In the genomic region with DNA sequence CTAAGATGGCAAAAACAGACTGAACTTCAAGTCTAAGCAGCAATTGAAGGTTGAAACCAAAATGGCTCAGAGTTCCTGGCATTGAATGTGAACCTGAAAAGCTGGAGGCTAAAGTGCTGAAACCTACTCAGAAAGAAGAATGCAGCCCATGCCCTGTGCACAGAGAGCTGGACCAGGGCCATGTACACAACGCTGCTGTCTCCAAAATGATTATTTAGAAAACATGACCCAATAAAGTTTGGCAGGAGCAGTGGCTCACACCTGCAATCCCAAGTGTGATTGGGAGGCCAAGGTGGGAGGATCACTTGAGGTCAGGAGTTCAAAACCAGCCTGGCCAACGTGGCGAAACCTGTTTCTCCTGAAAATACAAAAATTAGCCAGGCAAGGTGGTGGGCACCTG, we compare ENCODE assay signal across 21 cellular contexts.
DNase-seq lines count a peak whose midpoint lies in the region; ATAC-seq, FAIRE-seq and TF ChIP-seq lines count a peak whose summit lies in the region.
"Had no signal": no experiment of that assay in that cellular context is flagged by ENCODE, and none has a peak within 500 bp of the region (broad histone marks: within the 10 kb centered on the region; RNA-seq: fewer than 3 reads in every experiment).

No MANE protein-coding gene starts in this region.

- H3K4me1 ChIP-seq in mammary epithelial cell (ENCODE audit: insufficient read depth, low read length) (no peaks in the 10 kb centered on the region), neuronal stem cell (ENCODE audit: control insufficient read depth in 2 of 2, insufficient read depth in 1 of 2, low read depth in 1 of 2, low read length in 2 of 2) (no peaks in the 10 kb centered on the region), spleen (no peaks in the 10 kb centered on the region)

- no peak overlapping the region for H3K14ac ChIP-seq in neuronal stem cell (ENCODE audit: low read length)

- H3K27ac ChIP-seq in mammary epithelial cell (ENCODE audit: insufficient read depth, low read depth, low read length) (no peak overlapping the region), neuronal stem cell (replicated peaks; ENCODE audit: low read length) (no peak overlapping the region), spleen (no peak overlapping the region)
- H3K27ac ChIP-seq: 22Rv1, HL-60 had no signal

- TF ChIP-seq CTCF in MCF 10A (IDR thresholded peaks at IDR 0.05; ENCODE audit: unreplicated experiment) (no peak), mammary epithelial cell (conservative IDR thresholded peaks at IDR 0.05 in 1 of 2, IDR thresholded peaks at IDR 0.05 in 1 of 2; ENCODE audit: extremely low read depth in 1 of 2, insufficient read depth in 1 of 2, low read depth in 1 of 2, low read length in 2 of 2) (no peak), spleen (IDR thresholded peaks at IDR 0.05 in 8 of 11, conservative IDR thresholded peaks at IDR 0.05 in 3 of 11) (no peak), WTC11 (IDR thresholded peaks at IDR 0.05) (no peak)

- no peak overlapping the region for H2BK12ac ChIP-seq in neuronal stem cell (ENCODE audit: low read length)

- FAIRE-seq in GM12891 (lab: Jason Lieb, UNC), result no peak
- no peak for FAIRE-seq in frontal cortex (lab: Jason Lieb, UNC)
- FAIRE-seq: D721Med, G401.6, GM12892, GM19239 had no signal

- no peak overlapping the region for H2BK15ac ChIP-seq in neuronal stem cell (ENCODE audit: low read length)

- peaks cover 6% of the 10 kb centered on the region for H3K4me1 Mint-ChIP-seq in MCF 10A (ENCODE audit: insufficient read depth, unreplicated experiment)
- H3K4me1 Mint-ChIP-seq in WTC11, result no peaks in the 10 kb centered on the region

- H2BK120ac ChIP-seq in neuronal stem cell (ENCODE audit: low read depth, low read length), result peak overlapping the region; percentile 47

- no peak for TF ChIP-seq POLR2A in spleen (IDR thresholded peaks at IDR 0.05)
- no peak for TF ChIP-seq POLR2A in GM12891 (IDR thresholded peaks at IDR 0.05; ENCODE audit: low read depth, low read length)

- no peak overlapping the region for H3K4ac ChIP-seq in neuronal stem cell (ENCODE audit: low read length)

- no peak overlapping the region for H4K91ac ChIP-seq in neuronal stem cell (ENCODE audit: low read depth, low read length, poor library complexity)

- dilution Hi-C loops in mammary epithelial cell (cut with HindIII; ENCODE audit: low sequenced_read_pairs), result no loop called here

- H3K9me3 ChIP-seq in mammary epithelial cell (replicated peaks; ENCODE audit: insufficient read depth, low read length) (no peaks in the 10 kb centered on the region), neuronal stem cell (replicated peaks in 1 of 2; ENCODE audit: control insufficient read depth in 2 of 2, insufficient read depth in 1 of 2, low read depth in 1 of 2, low read length in 2 of 2) (peaks cover 2 to 34% of the 10 kb centered on the region in 2 donors), spleen (peaks cover 0 to 13% (median 9%) of the 10 kb centered on the region in 8 donors)

- ATAC-seq in left lobe of liver, result peak; percentile 81
- no peak for ATAC-seq in WTC11
- ATAC-seq: CD8-positive, alpha-beta T cell had no signal

- no peak overlapping the region for H3K4me3 ChIP-seq in mammary epithelial cell (replicated peaks in 1 of 3; ENCODE audit: insufficient read depth in 1 of 3, low read depth in 2 of 3, low read length in 3 of 3)
- H3K4me3 ChIP-seq in neuronal stem cell (ENCODE audit: low read length in 2 of 2), result no peak overlapping the region
- H3K4me3 ChIP-seq in spleen, result no peak overlapping the region

- H3K4me3 Mint-ChIP-seq in MCF 10A (ENCODE audit: unreplicated experiment), result no peak overlapping the region
- no peak overlapping the region for H3K4me3 Mint-ChIP-seq in WTC11
- H3K4me3 Mint-ChIP-seq: CD14-positive monocyte; CD8-positive, alpha-beta T cell; HFFc6 had no signal

- H3K27me3 Mint-ChIP-seq in MCF 10A (ENCODE audit: insufficient read depth, unreplicated experiment), result no peaks in the 10 kb centered on the region
- peaks cover 4% of the 10 kb centered on the region for H3K27me3 Mint-ChIP-seq in WTC11 (ENCODE audit: low read depth)

- H3K27ac Mint-ChIP-seq in MCF 10A (ENCODE audit: low read depth, unreplicated experiment), result peak overlapping the region; percentile 50
- H3K27ac Mint-ChIP-seq in WTC11, result no peak overlapping the region
- H3K27ac Mint-ChIP-seq: CD8-positive, alpha-beta T cell; HFFc6 had no signal

- 43% methylated on average over 3 of the region's 3 CpGs for whole genome bisulfite sequencing in mammary epithelial cell (ENCODE audit: low coverage, missing lambda C conversion rate)
- no CpG with 5 or more reads among the region's 3 CpGs for WGBS in neuronal stem cell (ENCODE audit: extremely low coverage in 2 of 2, insufficient read length in 2 of 2, insufficient replicate concordance in 1 of 2), 2 donors
- WGBS in spleen, 5 donors, result 85 to 95% (median 87%) methylated on average over 3 of the region's 3 CpGs

- H3K27me3 ChIP-seq in mammary epithelial cell (ENCODE audit: insufficient read depth, low read length) (no peaks in the 10 kb centered on the region), neuronal stem cell (ENCODE audit: control insufficient read depth in 3 of 3, insufficient read depth in 3 of 3, low read depth in 1 of 3, low read length in 3 of 3) (no peaks in the 10 kb centered on the region), spleen (replicated peaks in 1 of 7) (no peaks in the 10 kb centered on the region)

- no peak overlapping the region for H2BK5ac ChIP-seq in neuronal stem cell (ENCODE audit: low read length)

- no peak overlapping the region for H2AK5ac ChIP-seq in neuronal stem cell (ENCODE audit: low read depth, low read length)

- peaks cover 12% of the 10 kb centered on the region for H3K9me3 Mint-ChIP-seq in MCF 10A (ENCODE audit: unreplicated experiment)
- H3K9me3 Mint-ChIP-seq in WTC11, result peaks cover 59% of the 10 kb centered on the region
- H3K9me3 Mint-ChIP-seq: CD8-positive, alpha-beta T cell had no signal

- no peak overlapping the region for H3K9ac ChIP-seq in mammary epithelial cell (ENCODE audit: insufficient read depth, low read length)
- H3K9ac ChIP-seq in neuronal stem cell (ENCODE audit: low read depth, low read length, poor library complexity), result no peak overlapping the region

- POLR2A ChIA-PET in MCF 10A (lab: Yijun Ruan, JAX), result interaction anchor here (0.6 to 1.3 kb wide), 5 partner anchors 37 to 745 kb away, joined by 3 read pairs; no protein-coding TSS in a partner anchor
- POLR2A ChIA-PET in WTC11 (lab: Charles Lee), result no interaction called here

- H3K79me1 ChIP-seq in neuronal stem cell (ENCODE audit: low read depth, low read length), result no peaks in the 10 kb centered on the region

- no peak overlapping the region for H3K23ac ChIP-seq in neuronal stem cell (ENCODE audit: low read depth, low read length, poor library complexity)

- intact Hi-C loops in MCF 10A (cut with micrococcal nuclease) (no loop called here), mammary epithelial cell (cut with micrococcal nuclease) (no loop called here), spleen (cut with DNase I; ENCODE audit: low total_unique reads) (no loop called here)

- CTCF ChIA-PET in MCF 10A (lab: Yijun Ruan, JAX), result interaction anchor here (0.6 to 1.7 kb wide), 2 partner anchors 504 to 506 kb away, joined by 3 to 4 read pairs; no protein-coding TSS in a partner anchor
- CTCF ChIA-PET in mammary epithelial cell (lab: Charles Lee; ENCODE audit: low non-redundant PET), result no interaction called here
- CTCF ChIA-PET in WTC11 (lab: Charles Lee), result interaction anchor here (0.6 kb wide), 1 partner anchor 609 kb away, joined by 4 read pairs; no protein-coding TSS in a partner anchor

- H4K8ac ChIP-seq in neuronal stem cell (ENCODE audit: low read depth, low read length), result no peak overlapping the region

- H3K36me3 Mint-ChIP-seq in MCF 10A (ENCODE audit: insufficient read depth, unreplicated experiment), result no peaks in the 10 kb centered on the region
- peaks cover 62% of the 10 kb centered on the region for H3K36me3 Mint-ChIP-seq in WTC11
- H3K36me3 Mint-ChIP-seq: CD8-positive, alpha-beta T cell had no signal

- H4K20me1 ChIP-seq in mammary epithelial cell (ENCODE audit: insufficient read depth, low read length), result no peaks in the 10 kb centered on the region

- H2AFZ ChIP-seq in mammary epithelial cell (ENCODE audit: low read depth, low read length) (no peak overlapping the region), neuronal stem cell (ENCODE audit: low read length) (no peak overlapping the region)

- DNase-seq in MCF 10A (ENCODE audit: unreplicated experiment), result peak; percentile 84
- no peak for DNase-seq in mammary epithelial cell
- DNase-seq in left lobe of liver (ENCODE audit: low spot score), result peak; percentile 92
- DNase-seq in neuronal stem cell (ENCODE audit: low spot score), result no peak
- no peak for DNase-seq in spleen
- no peak for DNase-seq in GM12891 (ENCODE audit: insufficient read length, low spot score)
- DNase-seq in frontal cortex (ENCODE audit: low spot score in 2 of 2), result no peak
- DNase-seq in WTC11 (ENCODE audit: low spot score), result no peak
- DNase-seq: CD8-positive, alpha-beta T cell; COR-L47; DMS153; DMS79 treated with DMSO at 0.1 percent for 48 hours; HCEC 1CT; HFFc6 had no signal

- BruUV-seq in MCF 10A (replicated peaks; lab: Mats Ljungman, UMichigan), result no TSS peak
- no TSS peak for BruUV-seq in mammary epithelial cell (replicated peaks; lab: Mats Ljungman, UMichigan)

- H3K79me2 ChIP-seq in mammary epithelial cell (ENCODE audit: insufficient read depth, low read length), result no peaks in the 10 kb centered on the region

- no peak overlapping the region for H3K18ac ChIP-seq in neuronal stem cell (ENCODE audit: low read length)

- H3K4me2 ChIP-seq in mammary epithelial cell (ENCODE audit: insufficient read depth, low read depth, low read length) (no peak overlapping the region), neuronal stem cell (ENCODE audit: insufficient read depth, low read length, poor library complexity, severe bottlenecking) (no peak overlapping the region)

- H3K36me3 ChIP-seq in mammary epithelial cell (ENCODE audit: insufficient read depth, low read length) (no peaks in the 10 kb centered on the region), neuronal stem cell (replicated peaks in 1 of 2; ENCODE audit: control insufficient read depth in 2 of 2, insufficient read depth in 2 of 2, low read length in 2 of 2) (no peaks in the 10 kb centered on the region), spleen (no peaks in the 10 kb centered on the region)

- in situ Hi-C loops in mammary epithelial cell (cut with MboI; ENCODE audit: low sequenced_read_pairs in 2 of 2), result no loop called here

TF ChIP-seq in GM12891, 5 proteins besides CTCF, POLR2A, EP300 and RAD21 (continues in another document):
- TF ChIP-seq SPI1 (IDR thresholded peaks at IDR 0.05; ENCODE audit: low read depth, low read length) (no peak), TAF1 (IDR thresholded peaks at IDR 0.05; ENCODE audit: low read depth, low read length) (no peak), PAX5 (IDR thresholded peaks at IDR 0.05; ENCODE audit: insufficient read depth, low read length, severe bottlenecking) (no peak), POU2F2 (IDR thresholded peaks at IDR 0.05; ENCODE audit: low read depth, low read length) (no peak)

Comparison
In these comparisons a context has a peak if more than half of its experiments do, and no peak if none do; other contexts are left out.
1. DNase-seq: peak in MCF 10A (single experiment) and left lobe of liver (single experiment); none in mammary epithelial cell (single experiment), neuronal stem cell (single experiment), spleen (single experiment), GM12891 (single experiment), frontal cortex (0 of 2) and WTC11 (single experiment).